28 cellular contexts compared by ENCODE assay signal in the genomic region with DNA sequence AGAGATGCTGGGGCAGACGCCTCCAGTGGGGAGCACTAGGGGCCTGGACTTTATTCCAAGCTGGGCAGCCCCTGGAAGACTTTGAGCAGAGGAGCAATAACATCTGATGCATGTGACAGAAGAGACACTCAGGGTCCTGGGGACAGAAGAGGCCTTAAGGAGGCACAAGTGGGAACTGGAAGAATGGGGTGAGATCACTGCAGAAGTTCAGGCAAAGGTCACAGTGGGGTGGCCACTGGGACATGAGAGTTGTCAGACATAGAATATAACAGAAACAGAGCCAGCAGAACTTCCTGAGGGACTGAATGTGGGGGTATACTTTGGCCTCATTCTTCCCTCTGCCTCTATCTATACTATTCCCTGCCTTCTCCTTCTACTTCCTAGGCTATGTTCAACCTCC. TPM values are rescaled to one million over a fixed set of nuclear protein-coding genes. Genes with fewer than 3 reads are reported as not detected.
"Had no signal": no experiment of that assay in that cellular context is flagged by ENCODE, and none has a peak within 500 bp of the region (broad histone marks: within the 10 kb centered on the region; RNA-seq: fewer than 3 reads in every experiment).

No MANE protein-coding gene starts in this region.

- DNase-seq: activated CD4-positive, alpha-beta memory T cell treated with anti-CD3 and anti-CD28 coated beads, Interleukin-2, amount 10 ng/mL, durations not matched to agents 7 days and 5 days; activated CD4-positive, alpha-beta T cell treated with anti-CD3 and anti-CD28 coated beads for 1 hour; activated CD4-positive, alpha-beta T cell treated with anti-CD3 and anti-CD28 coated beads, Interleukin-2, amount 10 ng/mL, durations not matched to agents 7 days and 5 days; activated CD8-positive, alpha-beta memory T cell treated with anti-CD3 and anti-CD28 coated beads, Interleukin-2, amount 50 U/mL, for 48 hours; activated T-cell treated with anti-CD3 and anti-CD28 coated beads, Interleukin-2, amount 50 U/mL, for 4 hours; central memory CD4-positive, alpha-beta T cell; dermis blood vessel endothelial cell; effector CD4-positive, alpha-beta T cell; midbrain; naive thymus-derived CD8-positive, alpha-beta T cell; nucleus accumbens; pancreas; psoas muscle; stimulated activated CD4-positive, alpha-beta T cell treated with anti-CD3 and anti-CD28 coated beads, Interleukin-1b, Interleukin-23, amount 100 ng/mL, for 48 hours; stimulated activated CD4-positive, alpha-beta T cell treated with anti-CD3 and anti-CD28 coated beads, Interleukin-4, amount 100 ng/mL, for 4 hours; stimulated activated CD8-positive, alpha-beta memory T cell treated with anti-CD3 and anti-CD28 coated beads, Interleukin-4, amount 100 ng/mL, for 48 hours; stimulated activated naive B cell treated with anti-CD40 and anti-IgM and Interleukin-4, amounts not matched to agents 10 μg/mL and 1 μg/mL and 100 μg/mL, for 72 hours; stomach; T-helper 9 cell; thyroid gland had no signal

- H3K27me3 Mint-ChIP-seq: activated CD4-positive, alpha-beta memory T cell treated with anti-CD3 and anti-CD28 coated beads, Interleukin-2, amount 10 ng/mL, durations not matched to agents 7 days and 5 days; activated CD4-positive, alpha-beta T cell treated with anti-CD3 and anti-CD28 coated beads, Interleukin-2, amount 10 ng/mL, durations not matched to agents 7 days and 5 days; naive thymus-derived CD8-positive, alpha-beta T cell had no signal

- H3K9me3 ChIP-seq: breast epithelium, pancreas, psoas muscle, stomach, thyroid gland, upper lobe of left lung had no signal

- H3K4me3 ChIP-seq: breast epithelium, pancreas, psoas muscle, smooth muscle cell, stomach, thyroid gland, upper lobe of left lung had no signal

- H3K27me3 ChIP-seq: breast epithelium, pancreas, stomach, thyroid gland, upper lobe of left lung had no signal

- H3K4me1 ChIP-seq: psoas muscle had no signal

- ATAC-seq: activated naive CD4-positive, alpha-beta T cell treated with anti-CD3 and anti-CD28 coated beads, Interleukin-2, amount 50 U/mL, for 72 hours; activated T-cell treated with anti-CD3 and anti-CD28 coated beads, Interleukin-2, amount 50 U/mL, for 4 hours; naive thymus-derived CD8-positive, alpha-beta T cell; pancreas; psoas muscle; stimulated activated naive B cell treated with anti-CD40 and anti-IgM and Interleukin-4, amounts not matched to agents 10 μg/mL and 1 μg/mL and 100 μg/mL, for 72 hours; WTC11 had no signal

- H3K4me3 Mint-ChIP-seq: activated CD4-positive, alpha-beta memory T cell treated with anti-CD3 and anti-CD28 coated beads, Interleukin-2, amount 10 ng/mL, durations not matched to agents 7 days and 5 days; activated CD4-positive, alpha-beta T cell treated with anti-CD3 and anti-CD28 coated beads, Interleukin-2, amount 10 ng/mL, durations not matched to agents 7 days and 5 days; activated T-cell treated with anti-CD3 and anti-CD28 coated beads, Interleukin-2, amount 50 U/mL, for 4 hours; memory B cell; naive thymus-derived CD8-positive, alpha-beta T cell; neural crest cell; stimulated activated naive B cell treated with anti-CD40 and anti-IgM and Interleukin-4, amounts not matched to agents 10 μg/mL and 1 μg/mL and 100 μg/mL, for 72 hours; WTC11 had no signal

- H3K27ac ChIP-seq: breast epithelium, psoas muscle, stomach, thyroid gland, upper lobe of left lung had no signal

- H3K36me3 ChIP-seq: breast epithelium, pancreas, stomach, thyroid gland, upper lobe of left lung had no signal

- H3K9me3 Mint-ChIP-seq: activated CD4-positive, alpha-beta memory T cell treated with anti-CD3 and anti-CD28 coated beads, Interleukin-2, amount 10 ng/mL, durations not matched to agents 7 days and 5 days; activated T-cell treated with anti-CD3 and anti-CD28 coated beads, Interleukin-2, amount 50 U/mL, for 4 hours had no signal

- H3K27ac Mint-ChIP-seq: activated CD4-positive, alpha-beta memory T cell treated with anti-CD3 and anti-CD28 coated beads, Interleukin-2, amount 10 ng/mL, durations not matched to agents 7 days and 5 days; activated CD4-positive, alpha-beta T cell treated with anti-CD3 and anti-CD28 coated beads, Interleukin-2, amount 10 ng/mL, durations not matched to agents 7 days and 5 days; activated T-helper 2 cell treated with anti-CD3 and anti-CD28 coated beads, Interferon-gamma antibody, Interleukin-2, Interleukin-4, amounts not matched to agents 10 μg/mL and 5 μg/mL and 100 μg/mL, durations not matched to agents 14 hours and 24 hours and 36 hours; memory B cell; stimulated activated naive B cell treated with anti-CD40 and anti-IgM and Interleukin-4, amounts not matched to agents 10 μg/mL and 1 μg/mL and 100 μg/mL, for 72 hours; WTC11 had no signal

- H3K36me3 Mint-ChIP-seq: memory B cell; stimulated activated naive B cell treated with anti-CD40 and anti-IgM and Interleukin-4, amounts not matched to agents 10 μg/mL and 1 μg/mL and 100 μg/mL, for 72 hours; WTC11 had no signal

RNA-seq across cellular contexts. Expression of gene TGFA, which starts 24.0 kb away (rescaled TPM):
- total RNA-seq: activated CD4-positive, alpha-beta memory T cell treated with anti-CD3 and anti-CD28 coated beads, Interleukin-2, amount 10 ng/mL, durations not matched to agents 7 days and 5 days; activated T-helper 2 cell treated with anti-CD3 and anti-CD28 coated beads, Interferon-gamma antibody, Interleukin-2, Interleukin-4, amounts not matched to agents 10 μg/mL and 5 μg/mL and 100 μg/mL, durations not matched to agents 14 hours and 24 hours and 36 hours had no signal
